Comparison of ENCODE assay signal across 15 cellular contexts in genomic region chr17:9750488-9750887, GRCh38. TPM values are rescaled to one million over a fixed set of nuclear protein-coding genes. Genes with fewer than 3 reads are reported as not detected.
DNase-seq lines count a peak whose midpoint lies in the region; ATAC-seq and TF ChIP-seq lines count a peak whose summit lies in the region.
"Had no signal": no experiment of that assay in that cellular context is flagged by ENCODE, and none has a peak within 500 bp of the region (broad histone marks: within the 10 kb centered on the region; RNA-seq: fewer than 3 reads in every experiment).

No MANE protein-coding gene starts in this region.

- H3K4me1 Mint-ChIP-seq in nephron (peaks cover 17% of the 10 kb centered on the region), glutamatergic neuron (ENCODE audit: low read depth, unreplicated experiment) (no peaks in the 10 kb centered on the region)
- H3K4me1 Mint-ChIP-seq: CD4-positive, alpha-beta memory T cell had no signal

- no peaks in the 10 kb centered on the region for H3K4me1 ChIP-seq in esophagus muscularis mucosa
- H3K4me1 ChIP-seq: BE2C, HAP-1 had no signal

- DNase-seq in left ventricle myocardium superior = no peak
- no peak for DNase-seq in cardiac septum (ENCODE audit: low spot score)
- DNase-seq in RPMI7951 (ENCODE audit: low read depth) = peak; percentile 15
- DNase-seq in glutamatergic neuron = no peak
- no peak for DNase-seq in NCI-H187 (lab: John Stamatoyannopoulos, UW)
- no peak for DNase-seq in esophagus muscularis mucosa (ENCODE audit: extremely low spot score)
- DNase-seq: BE2C; CD4-positive, alpha-beta memory T cell; DMS79; GOT3 had no signal

- intact Hi-C loops in left ventricle myocardium superior (cut with micrococcal nuclease) = no loop called here
- intact Hi-C loops in cardiac septum (cut with DNase I) = no loop called here
- intact Hi-C loops in esophagus muscularis mucosa (cut with DNase I) = no loop called here

- TF ChIP-seq CTCF in nephron (IDR thresholded peaks at IDR 0.05; ENCODE audit: unreplicated experiment in 3 of 3) (no peak), glutamatergic neuron (IDR thresholded peaks at IDR 0.05; ENCODE audit: partially characterized antibody, unreplicated experiment) (no peak), esophagus muscularis mucosa (IDR thresholded peaks at IDR 0.05) (no peak)

- no peak for TF ChIP-seq POLR2A in esophagus muscularis mucosa (IDR thresholded peaks at IDR 0.05; ENCODE audit: low read depth)

- no peak overlapping the region for H3K27ac ChIP-seq in esophagus muscularis mucosa (replicated peaks in 1 of 4)
- H3K27ac ChIP-seq: C4-2B had no signal

- H3K27me3 ChIP-seq in esophagus muscularis mucosa = peaks cover 0 to 10% (median 0%) of the 10 kb centered on the region in 4 donors
- H3K27me3 ChIP-seq: BE2C had no signal

- WGBS in esophagus muscularis mucosa = 46% methylated on average over 9 of the region's 9 CpGs

- H3K9me3 Mint-ChIP-seq in nephron (no peaks in the 10 kb centered on the region), glutamatergic neuron (ENCODE audit: unreplicated experiment) (peaks cover 3% of the 10 kb centered on the region)

- H3K4me3 Mint-ChIP-seq in nephron (peak overlapping the region in 1 of 3 experiments; percentile 0), glutamatergic neuron (ENCODE audit: unreplicated experiment) (no peak overlapping the region)
- H3K4me3 Mint-ChIP-seq: CD4-positive, alpha-beta memory T cell had no signal

- no peaks in the 10 kb centered on the region for H3K36me3 Mint-ChIP-seq in nephron (ENCODE audit: low read depth)
- H3K36me3 Mint-ChIP-seq in glutamatergic neuron (ENCODE audit: unreplicated experiment) = no peaks in the 10 kb centered on the region
- H3K36me3 Mint-ChIP-seq: CD4-positive, alpha-beta memory T cell had no signal

- H3K9me3 ChIP-seq in esophagus muscularis mucosa = peaks cover 0 to 7% (median 5%) of the 10 kb centered on the region in 4 donors
- H3K9me3 ChIP-seq: BE2C, HAP-1 had no signal

- peak overlapping the region; percentile 38 to 72 (median 71) for H3K27ac Mint-ChIP-seq in nephron
- no peak overlapping the region for H3K27ac Mint-ChIP-seq in glutamatergic neuron (ENCODE audit: unreplicated experiment)

- H3K27me3 Mint-ChIP-seq in nephron (ENCODE audit: low read depth) (no peaks in the 10 kb centered on the region), glutamatergic neuron (ENCODE audit: unreplicated experiment) (peaks cover 4% of the 10 kb centered on the region)

- H3K36me3 ChIP-seq in esophagus muscularis mucosa = no peaks in the 10 kb centered on the region
- H3K36me3 ChIP-seq: BE2C, HAP-1 had no signal

- TF ChIP-seq EP300 in esophagus muscularis mucosa (IDR thresholded peaks at IDR 0.05) = no peak

- H3K4me3 ChIP-seq in esophagus muscularis mucosa = no peak overlapping the region
- H3K4me3 ChIP-seq: GM12878, HAP-1 had no signal

- peak; percentile 54 for ATAC-seq in left ventricle myocardium superior
- ATAC-seq: GM12878 had no signal

RNA-seq across cellular contexts. Expression of gene DHRS7C, which starts 40.9 kb away (rescaled TPM):
- total RNA-seq in left ventricle myocardium superior = 166 TPM
- 0.89 TPM for total RNA-seq in cardiac septum
- total RNA-seq in RPMI7951 (2014; rRNA removed; shearing (Covaris generic)) = not detected in 2 replicates
- total RNA-seq in glutamatergic neuron (ENCODE audit: unreplicated experiment) = not detected
- not detected for total RNA-seq in esophagus muscularis mucosa
- total RNA-seq: CD4-positive, alpha-beta memory T cell; G401; GM12878 had no signal

Comparison
In these comparisons a context has a peak if more than half of its experiments do, and no peak if none do; other contexts are left out.
1. RNA of gene DHRS7C, which starts 40.9 kb away (total RNA-seq): 166 TPM in left ventricle myocardium superior (single experiment); 0.89 TPM in cardiac septum (single experiment), not detected in RPMI7951, not detected in glutamatergic neuron (single experiment) and not detected in esophagus muscularis mucosa; every median in the first group is over 10 times any median in the second.